8 cellular contexts compared by ENCODE assay signal in the genomic region with DNA sequence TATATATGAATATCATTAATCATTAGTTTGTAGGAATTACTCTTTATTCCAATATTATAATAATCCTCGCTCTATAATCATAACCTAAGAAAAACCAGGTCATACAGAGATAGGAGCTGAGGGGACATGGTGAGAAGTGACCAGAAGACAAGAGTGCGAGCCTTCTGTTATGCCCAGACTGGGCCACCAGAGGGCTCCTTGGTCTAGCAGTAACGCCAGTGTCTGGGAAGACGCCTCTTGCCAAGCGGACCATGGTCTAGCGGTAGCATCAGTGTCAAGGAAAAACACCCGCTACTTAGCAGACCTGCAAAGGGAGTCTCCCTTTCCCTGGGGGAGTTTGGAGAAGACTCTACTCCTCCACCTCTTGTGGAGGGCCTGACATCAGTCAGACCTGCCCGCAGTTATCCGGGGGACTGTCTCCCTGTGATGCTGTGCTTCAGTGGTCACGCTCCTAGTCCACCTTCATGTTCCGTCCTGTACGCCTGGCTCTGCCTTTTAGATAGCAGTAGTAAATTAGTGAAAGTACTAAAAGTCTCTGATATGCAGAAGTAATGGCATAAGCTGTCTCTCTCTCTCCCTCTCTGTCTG. TPM values are rescaled to one million over a fixed set of nuclear protein-coding genes. Genes with fewer than 3 reads are reported as not detected.
DNase-seq lines count a peak whose midpoint lies in the region; ATAC-seq and TF ChIP-seq lines count a peak whose summit lies in the region.
"Not testable (repeated sequence)": the region's sequence is repeated elsewhere in the genome, so short reads cannot be mapped to it uniquely, and the experiment has no call there.

No MANE protein-coding gene starts in this region.

- not testable (repeated sequence) for H3K9me3 ChIP-seq in upper lobe of right lung

- H3K27me3 ChIP-seq in dorsolateral prefrontal cortex, upper lobe of right lung: not testable (repeated sequence)

- not testable (repeated sequence) for ATAC-seq in upper lobe of right lung

- peaks cover 43% of the 10 kb centered on the region for H3K36me3 ChIP-seq in upper lobe of right lung

- H3K27ac Mint-ChIP-seq in progenitor cell of endocrine pancreas: peak overlapping the region; percentile 66

- not testable (repeated sequence) for H3K4me3 ChIP-seq in LNCaP clone FGC (ENCODE audit: low read depth, low read length); upper lobe of right lung
- peak overlapping the region in 1 of 59 donors; percentile 13 for H3K4me3 ChIP-seq in dorsolateral prefrontal cortex

- H3K27ac ChIP-seq in dorsolateral prefrontal cortex: peak overlapping the region in 1 of 59 donors; percentile 18
- H3K27ac ChIP-seq in upper lobe of right lung: not testable (repeated sequence)

- intact Hi-C loops in dorsolateral prefrontal cortex (cut with DNase I): loop anchor here in 1 of 2 donors (5.0 kb wide), 1 partner anchor 446 kb away; no protein-coding TSS in a partner anchor
- intact Hi-C loops in upper lobe of right lung (cut with DNase I): not testable (repeated sequence)

- H3K4me3 Mint-ChIP-seq in progenitor cell of endocrine pancreas (ENCODE audit: low read depth): not testable (repeated sequence)

- TF ChIP-seq CTCF in LNCaP clone FGC (IDR thresholded peaks at IDR 0.05; ENCODE audit: control insufficient read depth, extremely low read depth, insufficient read depth) (peak; percentile 58), dorsolateral prefrontal cortex (IDR thresholded peaks at IDR 0.05 in 54 of 56, conservative IDR thresholded peaks at IDR 0.05 in 2 of 56; ENCODE audit: low read depth in 1 of 56, partially characterized antibody in 56 of 56) (peak; percentile 12 to 79 (median 68)), progenitor cell of endocrine pancreas (IDR thresholded peaks at IDR 0.05; ENCODE audit: unreplicated experiment) (peak; percentile 56), upper lobe of right lung (IDR thresholded peaks at IDR 0.05) (peak; percentile 55)

- H3K36me3 Mint-ChIP-seq in progenitor cell of endocrine pancreas (ENCODE audit: insufficient read depth): peaks cover 16% of the 10 kb centered on the region

- not testable (repeated sequence) for H3K27me3 Mint-ChIP-seq in progenitor cell of endocrine pancreas

- DNase-seq in Daoy (ENCODE audit: low read depth) (peak; percentile 51), LNCaP clone FGC (ENCODE audit: low read depth) (peak; percentile 13), RPMI8226 (peak; percentile 48), activated T-cell treated with anti-CD3 and anti-CD28 coated beads for 48 hours (ENCODE audit: low read depth) (peak; percentile 42), dorsolateral prefrontal cortex (peak; percentile 64 to 90 (median 80)), inferior parietal cortex (ENCODE audit: extremely low spot score) (peak; percentile 41)
- not testable (repeated sequence) for DNase-seq in progenitor cell of endocrine pancreas (ENCODE audit: low spot score, unreplicated experiment); upper lobe of right lung

- not testable (repeated sequence) for H3K4me1 Mint-ChIP-seq in progenitor cell of endocrine pancreas (ENCODE audit: low read depth)

- not testable (repeated sequence) for H3K9me3 Mint-ChIP-seq in progenitor cell of endocrine pancreas (ENCODE audit: low read depth)

- H3K4me1 ChIP-seq in upper lobe of right lung: not testable (repeated sequence)

RNA-seq across cellular contexts. Expression of a gene that starts 10.2 kb away (rescaled TPM):
- 118 and 133 TPM in 2 replicates for total RNA-seq in Daoy (2014; rRNA removed; shearing (Covaris generic))
- total RNA-seq in dorsolateral prefrontal cortex (10 to 100 TPM; 37.5 to 98.9 (median 61.0) TPM), progenitor cell of endocrine pancreas (91.6 and 94.0 TPM in 2 replicates), upper lobe of right lung (41.7 TPM)

RNA-seq across cellular contexts. Expression of a gene that starts 20.8 kb away (rescaled TPM):
- 0.18 and 0.29 TPM in 2 replicates for total RNA-seq in Daoy (2014; rRNA removed; shearing (Covaris generic))
- 1 to 10 TPM in 107 of 120 experiments, under 1 TPM in 13; 0.64 to 7.6 (median 2.1) TPM for total RNA-seq in dorsolateral prefrontal cortex
- total RNA-seq in progenitor cell of endocrine pancreas: 5.2 and 5.4 TPM in 2 replicates
- 0.75 TPM for total RNA-seq in upper lobe of right lung
